In genomic region chr11:57641011-57641410, GRCh38 we compare ENCODE assay signal across 9 cellular contexts. TPM values are rescaled to one million over a fixed set of nuclear protein-coding genes. Genes with fewer than 3 reads are reported as not detected.
A peak's percentile ranks its signal among the peaks of the same experiment; 100 is the strongest.
DNase-seq lines count a peak whose midpoint lies in the region; ATAC-seq and TF ChIP-seq lines count a peak whose summit lies in the region.
"Had no signal": no experiment of that assay in that cellular context is flagged by ENCODE, and none has a peak within 500 bp of the region (broad histone marks: within the 10 kb centered on the region; RNA-seq: fewer than 3 reads in every experiment).

No MANE protein-coding gene starts in this region.

- TF ChIP-seq EP300 in gastroesophageal sphincter (IDR thresholded peaks at IDR 0.05), result no peak

- intact Hi-C loops in activated CD4-positive, alpha-beta T cell treated with anti-CD3 and anti-CD28 coated beads, Interleukin-2, amount 10 ng/mL, durations not matched to agents 24 days and 14 days (cut with micrococcal nuclease), result loop anchor here (1.0 to 2.0 kb wide), 3 partner anchors 73 to 296 kb away; no protein-coding TSS in a partner anchor

- H3K4me1 Mint-ChIP-seq in activated CD4-positive, alpha-beta T cell treated with anti-CD3 and anti-CD28 coated beads, Interleukin-2, amount 10 ng/mL, durations not matched to agents 24 days and 14 days, result peaks cover 29% of the 10 kb centered on the region

- H4K20me1 ChIP-seq in BLaER1 treated with 17β-estradiol and CSF1 and Interleukin-3, amounts not matched to agents 10 nM and 100 nM, result peaks cover 0 to 22% (median 10%) of the 10 kb centered on the region in 11 experiments; a peak in 12 of 22 replicates

- peak overlapping the region in 3 of 10 experiments; percentile 80 to 84 (median 84); a peak in 4 of 20 replicates for H3K4me3 ChIP-seq in BLaER1 treated with 17β-estradiol and CSF1 and Interleukin-3, amounts not matched to agents 10 nM and 100 nM
- H3K4me3 ChIP-seq in HUES48 (ENCODE audit: low read depth, low read length) (peak overlapping the region; percentile 100), astrocyte of the spinal cord (ENCODE audit: low read depth, low read length) (no peak overlapping the region), mesendoderm (ENCODE audit: low read length) (no peak overlapping the region), gastroesophageal sphincter (no peak overlapping the region)

- no peak for ATAC-seq in HG02623 (IDR thresholded peaks at IDR 0.05; ENCODE audit: unreplicated experiment)
- ATAC-seq in GM18867 (IDR thresholded peaks at IDR 0.05; ENCODE audit: unreplicated experiment), result no peak
- ATAC-seq in gastroesophageal sphincter, result no peak

- DNase-seq in astrocyte of the spinal cord (ENCODE audit: low read depth, low spot score) (no peak), mesendoderm (peak; percentile 55)
- no peak for DNase-seq in activated CD4-positive, alpha-beta T cell treated with anti-CD3 and anti-CD28 coated beads, Interleukin-2, amount 10 ng/mL, durations not matched to agents 24 days and 14 days

- no peak overlapping the region for H2BK120ac ChIP-seq in mesendoderm (ENCODE audit: low read depth, low read length)

- TF ChIP-seq CTCF in astrocyte of the spinal cord (IDR thresholded peaks at IDR 0.05; ENCODE audit: low read depth, low read length), result peak; percentile 53
- peak in 1 of 4 experiments; percentile 4 for TF ChIP-seq CTCF in gastroesophageal sphincter (IDR thresholded peaks at IDR 0.05)

- H3K4ac ChIP-seq in mesendoderm (ENCODE audit: low read depth, low read length), result no peak overlapping the region

- H3K18ac ChIP-seq in mesendoderm (ENCODE audit: low read length), result no peak overlapping the region

- no peaks in the 10 kb centered on the region for H3K9me3 Mint-ChIP-seq in activated CD4-positive, alpha-beta T cell treated with anti-CD3 and anti-CD28 coated beads, Interleukin-2, amount 10 ng/mL, durations not matched to agents 24 days and 14 days
- H3K9me3 Mint-ChIP-seq: activated naive CD4-positive, alpha-beta T cell treated with anti-CD3 and anti-CD28 coated beads, Interleukin-2, amount 50 U/mL, for 24 hours had no signal

- H3K9me3 ChIP-seq in BLaER1 treated with 17β-estradiol and CSF1 and Interleukin-3, amounts not matched to agents 10 nM and 100 nM (replicated peaks in 1 of 11), result no peaks in the 10 kb centered on the region
- H3K9me3 ChIP-seq in HUES48 (ENCODE audit: control insufficient read depth, insufficient read depth, low read length) (no peaks in the 10 kb centered on the region), gastroesophageal sphincter (no peaks in the 10 kb centered on the region)

- peak overlapping the region; percentile 2 for H3K23ac ChIP-seq in mesendoderm (ENCODE audit: low read length)

- H2AK5ac ChIP-seq in mesendoderm (ENCODE audit: low read length), result no peak overlapping the region

- peaks cover 16% of the 10 kb centered on the region for H3K79me1 ChIP-seq in mesendoderm (ENCODE audit: low read length)

- peaks cover 58 to 86% (median 74%) of the 10 kb centered on the region in 10 experiments for H3K4me1 ChIP-seq in BLaER1 treated with 17β-estradiol and CSF1 and Interleukin-3, amounts not matched to agents 10 nM and 100 nM
- H3K4me1 ChIP-seq in HUES48 (ENCODE audit: control insufficient read depth, insufficient read depth, low read length), result peaks cover 58% of the 10 kb centered on the region
- peaks cover 24% of the 10 kb centered on the region for H3K4me1 ChIP-seq in mesendoderm (ENCODE audit: control insufficient read depth, low read depth, low read length)
- H3K4me1 ChIP-seq in gastroesophageal sphincter, result peaks cover 0 to 63% (median 38%) of the 10 kb centered on the region in 3 donors

- H4K8ac ChIP-seq in mesendoderm (ENCODE audit: low read depth, low read length), result no peak overlapping the region

- no peak overlapping the region for H3K27ac Mint-ChIP-seq in activated CD4-positive, alpha-beta T cell treated with anti-CD3 and anti-CD28 coated beads, Interleukin-2, amount 10 ng/mL, durations not matched to agents 24 days and 14 days
- H3K27ac Mint-ChIP-seq: activated naive CD4-positive, alpha-beta T cell treated with anti-CD3 and anti-CD28 coated beads, Interleukin-2, amount 50 U/mL, for 24 hours had no signal

- peaks cover 34% of the 10 kb centered on the region for H3K79me2 ChIP-seq in mesendoderm (ENCODE audit: control insufficient read depth, insufficient read depth, low read length)

- H3K4me2 ChIP-seq in BLaER1 treated with 17β-estradiol and CSF1 and Interleukin-3, amounts not matched to agents 10 nM and 100 nM, result peak overlapping the region; percentile 83 to 98 (median 93)
- peak overlapping the region; percentile 88 for H3K4me2 ChIP-seq in mesendoderm (ENCODE audit: low read length)

- H3K27me3 ChIP-seq in BLaER1 treated with 17β-estradiol and CSF1 and Interleukin-3, amounts not matched to agents 10 nM and 100 nM, result peaks cover 11 to 17% (median 12%) of the 10 kb centered on the region in 11 experiments
- H3K27me3 ChIP-seq in HUES48 (ENCODE audit: control insufficient read depth, insufficient read depth, low read length), result no peaks in the 10 kb centered on the region
- no peaks in the 10 kb centered on the region for H3K27me3 ChIP-seq in mesendoderm (ENCODE audit: insufficient read depth, low read length, poor library complexity)
- no peaks in the 10 kb centered on the region for H3K27me3 ChIP-seq in gastroesophageal sphincter

- peak overlapping the region; percentile 98 for H3K56ac ChIP-seq in mesendoderm (ENCODE audit: low read length)

- H3K27me3 Mint-ChIP-seq in activated CD4-positive, alpha-beta T cell treated with anti-CD3 and anti-CD28 coated beads, Interleukin-2, amount 10 ng/mL, durations not matched to agents 24 days and 14 days, result peaks cover 14% of the 10 kb centered on the region

- peak overlapping the region in 6 of 11 experiments; percentile 85 to 91 (median 87); a peak in 10 of 22 replicates for H3K9ac ChIP-seq in BLaER1 treated with 17β-estradiol and CSF1 and Interleukin-3, amounts not matched to agents 10 nM and 100 nM
- H3K9ac ChIP-seq in HUES48 (ENCODE audit: low read depth, low read length) (no peak overlapping the region), mesendoderm (ENCODE audit: low read length) (peak overlapping the region; percentile 95)

- no peak overlapping the region for H4K5ac ChIP-seq in mesendoderm (ENCODE audit: low read length)

- H3K4me3 Mint-ChIP-seq in activated CD4-positive, alpha-beta T cell treated with anti-CD3 and anti-CD28 coated beads, Interleukin-2, amount 10 ng/mL, durations not matched to agents 24 days and 14 days, result no peak overlapping the region
- H3K4me3 Mint-ChIP-seq: activated naive CD4-positive, alpha-beta T cell treated with anti-CD3 and anti-CD28 coated beads, Interleukin-2, amount 50 U/mL, for 24 hours had no signal

- no peaks in the 10 kb centered on the region for H3K36me3 ChIP-seq in BLaER1 treated with 17β-estradiol and CSF1 and Interleukin-3, amounts not matched to agents 10 nM and 100 nM
- peaks cover 41% of the 10 kb centered on the region for H3K36me3 ChIP-seq in HUES48 (ENCODE audit: control insufficient read depth, insufficient read depth, low read length)
- peaks cover 2% of the 10 kb centered on the region for H3K36me3 ChIP-seq in mesendoderm (ENCODE audit: control insufficient read depth, insufficient read depth, low read length)
- no peaks in the 10 kb centered on the region for H3K36me3 ChIP-seq in gastroesophageal sphincter

- no peak for TF ChIP-seq POLR2A in gastroesophageal sphincter (IDR thresholded peaks at IDR 0.05)

- H3K27ac ChIP-seq in BLaER1 treated with 17β-estradiol and CSF1 and Interleukin-3, amounts not matched to agents 10 nM and 100 nM, result peak overlapping the region in 7 of 11 experiments; percentile 81 to 88 (median 84); a peak in 12 of 22 replicates
- H3K27ac ChIP-seq in HUES48 (ENCODE audit: low read depth, low read length) (peak overlapping the region; percentile 99), mesendoderm (ENCODE audit: low read depth, low read length) (peak overlapping the region; percentile 99), gastroesophageal sphincter (peak overlapping the region in 1 of 4 donors; percentile 14)

- no peaks in the 10 kb centered on the region for H3K36me3 Mint-ChIP-seq in activated CD4-positive, alpha-beta T cell treated with anti-CD3 and anti-CD28 coated beads, Interleukin-2, amount 10 ng/mL, durations not matched to agents 24 days and 14 days (ENCODE audit: low read depth)
- H3K36me3 Mint-ChIP-seq: activated naive CD4-positive, alpha-beta T cell treated with anti-CD3 and anti-CD28 coated beads, Interleukin-2, amount 50 U/mL, for 24 hours had no signal

- H2BK15ac ChIP-seq in mesendoderm (replicated peaks; ENCODE audit: low read depth), result no peak overlapping the region

- in situ Hi-C loops in astrocyte of the spinal cord (cut with HindIII; ENCODE audit: low sequenced_read_pairs), result no loop called here

- WGBS in mesendoderm (ENCODE audit: extremely low coverage, insufficient coverage, low lambda C conversion rate), result no CpG with 5 or more reads among the region's 5 CpGs
- WGBS in gastroesophageal sphincter (ENCODE audit: low coverage in 1 of 2), 2 donors, result 0 to 32% methylated on average over 3 to 4 of the region's 5 CpGs

- no peak overlapping the region for H2BK5ac ChIP-seq in mesendoderm (ENCODE audit: low read length)

RNA-seq across cellular contexts. Expression of gene YPEL4, which starts 8.7 kb away (rescaled TPM):
- polyA plus RNA-seq in mesendoderm (2013, experiment 1 of 2), result 0.01 TPM
- not detected for polyA plus RNA-seq in mesendoderm (2013, experiment 2 of 2)
- 0.40 and 0.47 TPM in 2 replicates for total RNA-seq in activated CD4-positive, alpha-beta T cell treated with anti-CD3 and anti-CD28 coated beads, Interleukin-2, amount 10 ng/mL, durations not matched to agents 24 days and 14 days
- total RNA-seq in gastroesophageal sphincter, result 1 to 10 TPM; 1.2 to 3.3 (median 1.5) TPM

RNA-seq across cellular contexts. Expression of gene CLP1, which starts 16.6 kb away (rescaled TPM):
- 17.4 TPM for polyA plus RNA-seq in mesendoderm (2013, experiment 1 of 2)
- polyA plus RNA-seq in mesendoderm (2013, experiment 2 of 2), result 16.2 TPM
- 18.5 and 19.8 TPM in 2 replicates for total RNA-seq in activated CD4-positive, alpha-beta T cell treated with anti-CD3 and anti-CD28 coated beads, Interleukin-2, amount 10 ng/mL, durations not matched to agents 24 days and 14 days
- total RNA-seq in gastroesophageal sphincter, result 10 to 100 TPM; 11.4 to 21.7 (median 16.6) TPM

RNA-seq across cellular contexts. Expression of gene ZDHHC5, which starts 26.9 kb away (rescaled TPM):
- polyA plus RNA-seq in mesendoderm (2013, experiment 1 of 2), result 44.7 TPM
- 42.1 TPM for polyA plus RNA-seq in mesendoderm (2013, experiment 2 of 2)
- total RNA-seq in activated CD4-positive, alpha-beta T cell treated with anti-CD3 and anti-CD28 coated beads, Interleukin-2, amount 10 ng/mL, durations not matched to agents 24 days and 14 days, result 78.4 and 80.9 TPM in 2 replicates
- 10 to 100 TPM; 34.3 to 52.1 (median 45.8) TPM for total RNA-seq in gastroesophageal sphincter

RNA-seq across cellular contexts. Expression of gene SERPING1, which starts 43.5 kb away (rescaled TPM):
- polyA plus RNA-seq in mesendoderm (2013, experiment 1 of 2), result 30.5 TPM
- polyA plus RNA-seq in mesendoderm (2013, experiment 2 of 2), result 30.5 TPM
- total RNA-seq in activated CD4-positive, alpha-beta T cell treated with anti-CD3 and anti-CD28 coated beads, Interleukin-2, amount 10 ng/mL, durations not matched to agents 24 days and 14 days, result 0.14 and 0.28 TPM in 2 replicates
- 100 to 1,000 TPM; 237 to 689 (median 443) TPM for total RNA-seq in gastroesophageal sphincter
